In genomic region chr9:120439147-120439546, GRCh38 we compare ENCODE assay signal across 9 cellular contexts.
DNase-seq lines count a peak whose midpoint lies in the region; ATAC-seq and TF ChIP-seq lines count a peak whose summit lies in the region.
"Had no signal": no experiment of that assay in that cellular context is flagged by ENCODE, and none has a peak within 500 bp of the region (broad histone marks: within the 10 kb centered on the region; RNA-seq: fewer than 3 reads in every experiment).

No MANE protein-coding gene starts in this region.

- peak overlapping the region in 1 of 8 donors; percentile 29 for H3K27ac Mint-ChIP-seq in CD8-positive, alpha-beta memory T cell

- H3K9me3 Mint-ChIP-seq in CD8-positive, alpha-beta memory T cell = no peaks in the 10 kb centered on the region

- H3K4me3 ChIP-seq in WERI-Rb-1 (ENCODE audit: low read depth, low read length) = no peak overlapping the region
- no peak overlapping the region for H3K4me3 ChIP-seq in kidney epithelial cell (ENCODE audit: low read depth, low read length)
- no peak overlapping the region for H3K4me3 ChIP-seq in CD8-positive, alpha-beta memory T cell (ENCODE audit: low read length)
- H3K4me3 ChIP-seq: skin epidermis had no signal

- H3K4me1 ChIP-seq in CD8-positive, alpha-beta memory T cell (ENCODE audit: insufficient read depth, low read length) = no peaks in the 10 kb centered on the region

- H3K4me3 Mint-ChIP-seq in CD8-positive, alpha-beta memory T cell = no peak overlapping the region

- no peak overlapping the region for H3K27ac ChIP-seq in WERI-Rb-1
- no peak overlapping the region for H3K27ac ChIP-seq in CD8-positive, alpha-beta memory T cell (ENCODE audit: low read depth, low read length)
- H3K27ac ChIP-seq: skin epidermis had no signal

- DNase-seq in NCI-H82 (lab: John Stamatoyannopoulos, UW) (peak; percentile 42), NCI-H82 treated with DMSO at 0.1 percent for 48 hours (lab: John Stamatoyannopoulos, UW; ENCODE audit: unreplicated experiment) (no peak), HK-2 (ENCODE audit: unreplicated experiment) (peak; percentile 17), WERI-Rb-1 (peak; percentile 27), kidney epithelial cell (ENCODE audit: low read depth) (no peak)
- DNase-seq in CD8-positive, alpha-beta memory T cell = no peak

- ATAC-seq in HG02884 (IDR thresholded peaks at IDR 0.05; ENCODE audit: unreplicated experiment) (no peak), HG03135 (IDR thresholded peaks at IDR 0.05; ENCODE audit: unreplicated experiment) (no peak)

- TF ChIP-seq CTCF in WERI-Rb-1 (IDR thresholded peaks at IDR 0.05; ENCODE audit: low read depth, low read length) (peak; percentile 73), kidney epithelial cell (IDR thresholded peaks at IDR 0.05; ENCODE audit: insufficient read depth, low read length, poor library complexity, severe bottlenecking) (peak; percentile 63)

- peaks cover 9 to 91% (median 33%) of the 10 kb centered on the region in 3 donors for H3K36me3 Mint-ChIP-seq in CD8-positive, alpha-beta memory T cell

- no peaks in the 10 kb centered on the region for H3K27me3 ChIP-seq in WERI-Rb-1 (ENCODE audit: insufficient read depth, low read depth, severe bottlenecking)
- H3K27me3 ChIP-seq in kidney epithelial cell (ENCODE audit: control insufficient read depth, insufficient read depth, low read length) = no peaks in the 10 kb centered on the region
- no peaks in the 10 kb centered on the region for H3K27me3 ChIP-seq in CD8-positive, alpha-beta memory T cell (ENCODE audit: insufficient read depth, low read length, poor library complexity, severe bottlenecking)

- no peaks in the 10 kb centered on the region for H3K9me3 ChIP-seq in WERI-Rb-1 (ENCODE audit: severe bottlenecking)
- no peaks in the 10 kb centered on the region for H3K9me3 ChIP-seq in CD8-positive, alpha-beta memory T cell (ENCODE audit: low read length)

- peaks cover 81% of the 10 kb centered on the region for H3K36me3 ChIP-seq in WERI-Rb-1
- peaks cover 3% of the 10 kb centered on the region for H3K36me3 ChIP-seq in kidney epithelial cell (ENCODE audit: control insufficient read depth, insufficient read depth, low read length)
- H3K36me3 ChIP-seq in CD8-positive, alpha-beta memory T cell (ENCODE audit: insufficient read depth, low read length) = peaks cover 30% of the 10 kb centered on the region

- POLR2A ChIA-PET in CD8-positive, alpha-beta memory T cell (lab: Charles Lee) = no interaction called here

- H3K4me1 Mint-ChIP-seq in CD8-positive, alpha-beta memory T cell = peaks cover 9 to 20% (median 17%) of the 10 kb centered on the region in 3 donors

- CTCF ChIA-PET in CD8-positive, alpha-beta memory T cell (lab: Charles Lee) = no interaction called here

- no peaks in the 10 kb centered on the region for H3K27me3 Mint-ChIP-seq in CD8-positive, alpha-beta memory T cell

Comparison
In these comparisons a context has a peak if more than half of its experiments do, and no peak if none do; other contexts are left out.
1. DNase-seq: peak in NCI-H82 (single experiment), HK-2 (single experiment) and WERI-Rb-1 (single experiment); none in NCI-H82 treated with DMSO at 0.1 percent for 48 hours (single experiment), kidney epithelial cell (single experiment) and CD8-positive, alpha-beta memory T cell (0 of 5).